In the genomic region with DNA sequence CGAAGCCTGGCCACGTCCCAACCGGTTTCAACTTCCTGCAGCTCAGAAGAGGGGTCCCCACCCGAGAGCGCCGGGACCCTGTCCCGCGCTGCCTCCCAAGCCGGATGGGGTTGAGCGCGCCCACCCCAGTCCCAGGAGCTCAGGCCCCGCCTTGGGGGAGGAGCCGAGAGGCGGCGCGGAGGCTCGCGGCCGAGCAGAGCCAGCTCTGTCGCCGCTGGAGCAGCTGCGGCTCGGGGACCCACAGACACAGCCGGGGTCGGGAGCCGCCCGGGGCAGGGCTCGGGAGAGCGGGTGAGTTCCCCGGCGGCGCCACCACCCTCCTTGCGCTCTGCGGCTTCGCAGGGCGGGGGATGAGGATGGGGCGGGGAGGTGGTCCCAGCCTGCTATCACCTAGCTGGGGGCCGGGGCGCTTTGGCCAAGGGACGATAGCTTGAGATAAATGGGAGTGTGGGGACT, we compare ENCODE assay signal across 8 cellular contexts. TPM values are rescaled to one million over a fixed set of nuclear protein-coding genes. Genes with fewer than 3 reads are reported as not detected.
DNase-seq lines count a peak whose midpoint lies in the region; ATAC-seq and TF ChIP-seq lines count a peak whose summit lies in the region.

A gene (plus strand): TSS at position 196 of the 456 bp plus-strand sequence. CDS start 30,229 bp downstream, outside the sequence.

- H3K4me3 ChIP-seq in NT2/D1 (ENCODE audit: insufficient read length, low read depth) (peak within 1 kb of the TSS; percentile 79), subcutaneous abdominal adipose tissue (ENCODE audit: low read depth in 1 of 5, low read length in 5 of 5) (peak within 1 kb of the TSS in 4 of 5 donors; percentile 60 to 76 (median 72))

- H3K27ac Mint-ChIP-seq in activated T-cell treated with anti-CD3 and anti-CD28 coated beads, Interleukin-2, amount 50 U/mL, for 72 hours: peak within 1 kb of the TSS; percentile 91

- H3K4me1 Mint-ChIP-seq in activated T-cell treated with anti-CD3 and anti-CD28 coated beads, Interleukin-2, amount 50 U/mL, for 72 hours (ENCODE audit: low read depth): peaks cover 53% of the 10 kb centered on the region

- H3K36me3 ChIP-seq in NT2/D1 (ENCODE audit: insufficient read depth, insufficient read length, low read length) (peaks cover 6% of the 10 kb centered on the region), subcutaneous abdominal adipose tissue (ENCODE audit: control insufficient read depth in 5 of 5, insufficient read depth in 5 of 5, low read length in 5 of 5) (peaks cover 0 to 2% (median 0%) of the 10 kb centered on the region in 5 donors)

- peaks cover 18% of the 10 kb centered on the region for H3K27me3 ChIP-seq in NT2/D1 (ENCODE audit: insufficient read depth, insufficient read length)
- H3K27me3 ChIP-seq in foreskin keratinocyte: peaks cover 64% of the 10 kb centered on the region
- H3K27me3 ChIP-seq in subcutaneous abdominal adipose tissue (ENCODE audit: control insufficient read depth in 5 of 5, insufficient read depth in 4 of 5, low read length in 5 of 5): peaks cover 16 to 40% (median 27%) of the 10 kb centered on the region in 5 donors

- H3K9me3 ChIP-seq in NT2/D1 (ENCODE audit: insufficient read depth, low read length): no peaks in the 10 kb centered on the region
- H3K9me3 ChIP-seq in subcutaneous abdominal adipose tissue (ENCODE audit: control insufficient read depth in 5 of 5, low read length in 5 of 5): no peaks in the 10 kb centered on the region

- no peak for TF ChIP-seq CTCF in foreskin keratinocyte (conservative IDR thresholded peaks at IDR 0.05)

- H3K4me3 Mint-ChIP-seq in activated T-cell treated with anti-CD3 and anti-CD28 coated beads, Interleukin-2, amount 50 U/mL, for 72 hours: peak within 1 kb of the TSS; percentile 87 to 98

- peaks cover 15 to 32% of the 10 kb centered on the region in 2 donors for H3K36me3 Mint-ChIP-seq in activated T-cell treated with anti-CD3 and anti-CD28 coated beads, Interleukin-2, amount 50 U/mL, for 72 hours (ENCODE audit: insufficient read depth in 2 of 2)

- H3K9ac ChIP-seq in NT2/D1 (ENCODE audit: insufficient read length, low read depth) (peak within 1 kb of the TSS; percentile 89), subcutaneous abdominal adipose tissue (ENCODE audit: low read length in 5 of 5) (peak within 1 kb of the TSS in 3 of 5 donors; percentile 17 to 73 (median 56))

- H3K9me3 Mint-ChIP-seq in activated T-cell treated with anti-CD3 and anti-CD28 coated beads, Interleukin-2, amount 50 U/mL, for 72 hours: no peaks in the 10 kb centered on the region

- H3K27ac ChIP-seq in foreskin keratinocyte: no peak within 1 kb of the TSS
- H3K27ac ChIP-seq in subcutaneous abdominal adipose tissue (ENCODE audit: low read depth, low read length): peak within 1 kb of the TSS; percentile 62

- H3K4me1 ChIP-seq in NT2/D1 (ENCODE audit: insufficient read depth, insufficient read length) (peaks cover 16% of the 10 kb centered on the region), foreskin keratinocyte (no peaks in the 10 kb centered on the region), subcutaneous abdominal adipose tissue (ENCODE audit: control insufficient read depth in 5 of 5, insufficient read depth in 5 of 5, low read length in 5 of 5) (peaks cover 0 to 62% (median 27%) of the 10 kb centered on the region in 5 donors)

- peak; percentile 65 for ATAC-seq in GM18498 (IDR thresholded peaks at IDR 0.05; ENCODE audit: unreplicated experiment)
- ATAC-seq in HG02840 (IDR thresholded peaks at IDR 0.05; ENCODE audit: low FRiP score, unreplicated experiment): peak; percentile 46
- ATAC-seq in activated T-cell treated with anti-CD3 and anti-CD28 coated beads, Interleukin-2, amount 50 U/mL, for 72 hours (replicated peaks in 1 of 2): peak; percentile 83 to 84
- ATAC-seq in foreskin keratinocyte: peak; percentile 38

- peak; percentile 65 for DNase-seq in NT2/D1 (ENCODE audit: low read depth, low spot score)
- peak; percentile 86 to 89 for DNase-seq in activated T-cell treated with anti-CD3 and anti-CD28 coated beads, Interleukin-2, amount 50 U/mL, for 72 hours
- no peak for DNase-seq in foreskin keratinocyte
- DNase-seq in nucleus accumbens (lab: John Stamatoyannopoulos, UW): peak in 49 of 56 donors; percentile 15 to 83 (median 61)
- DNase-seq in A172 (ENCODE audit: low spot score): no peak

- no peaks in the 10 kb centered on the region for H3K27me3 Mint-ChIP-seq in activated T-cell treated with anti-CD3 and anti-CD28 coated beads, Interleukin-2, amount 50 U/mL, for 72 hours (ENCODE audit: low read depth)

RNA-seq across cellular contexts. Expression of the gene that starts here (rescaled TPM):
- 100 to 1,000 TPM; 143 to 184 TPM for total RNA-seq in activated T-cell treated with anti-CD3 and anti-CD28 coated beads, Interleukin-2, amount 50 U/mL, for 72 hours
- total RNA-seq in foreskin keratinocyte: not detected in 2 replicates
- polyA plus RNA-seq in foreskin keratinocyte: not detected in 2 replicates
- 0.14 TPM in 2 replicates for total RNA-seq in A172 (2014; rRNA removed; shearing (Covaris generic))

Comparison
In these comparisons a context has a peak if more than half of its experiments do, and no peak if none do; other contexts are left out.
1. RNA of the gene that starts here (total RNA-seq): 143 to 184 TPM in activated T-cell treated with anti-CD3 and anti-CD28 coated beads, Interleukin-2, amount 50 U/mL, for 72 hours; 0.14 TPM in A172 and not detected in foreskin keratinocyte; every median in the first group is over 100 times any median in the second.
2. Peak in ATAC-seq in foreskin keratinocyte; RNA of the gene not detected or under 1 TPM.
3. DNase-seq: peak in NT2/D1 (single experiment), activated T-cell treated with anti-CD3 and anti-CD28 coated beads, Interleukin-2, amount 50 U/mL, for 72 hours (2 of 2) and nucleus accumbens (49 of 56); none in foreskin keratinocyte (0 of 2) and A172 (single experiment).
4. Peak in every context shown above with its lines, with median percentiles within 50 percentile points of each other: ATAC-seq.